ENCODE assay signal across 18 cellular contexts in the genomic region with DNA sequence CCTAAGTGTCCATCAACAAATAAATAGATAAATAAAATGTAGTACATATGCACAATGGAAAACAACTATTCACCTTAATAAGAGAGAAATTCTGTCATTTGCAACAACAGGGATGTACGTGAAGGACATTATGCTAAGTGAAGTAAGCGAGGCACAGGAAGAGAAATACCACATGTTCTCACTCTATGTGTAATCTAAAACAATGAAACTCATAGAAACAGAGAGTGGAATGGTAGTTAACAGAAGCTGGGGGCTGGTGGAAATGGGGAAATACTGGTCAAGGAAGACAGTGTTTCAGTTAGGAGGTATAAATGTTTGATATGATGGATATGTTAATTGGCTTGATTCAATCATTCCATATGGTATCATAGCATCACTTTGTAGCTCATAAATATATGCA. TPM values are rescaled to one million over a fixed set of nuclear protein-coding genes. Genes with fewer than 3 reads are reported as not detected.
DNase-seq lines count a peak whose midpoint lies in the region; ATAC-seq and TF ChIP-seq lines count a peak whose summit lies in the region.
"Had no signal": no experiment of that assay in that cellular context is flagged by ENCODE, and none has a peak within 500 bp of the region (broad histone marks: within the 10 kb centered on the region; RNA-seq: fewer than 3 reads in every experiment).

No MANE protein-coding gene starts in this region.

- H3K36me3 Mint-ChIP-seq in CD4-positive, alpha-beta T cell (ENCODE audit: low read depth) = no peaks in the 10 kb centered on the region

- peak overlapping the region; percentile 63 for H3K27ac Mint-ChIP-seq in CD4-positive, alpha-beta T cell
- H3K27ac Mint-ChIP-seq: activated B cell treated with CpG ODN at 0.5 μM for 24 hours, progenitor cell of endocrine pancreas had no signal

- no peaks in the 10 kb centered on the region for H3K9me3 Mint-ChIP-seq in CD4-positive, alpha-beta T cell
- H3K9me3 Mint-ChIP-seq: activated B cell treated with CpG ODN at 0.5 μM for 24 hours had no signal

- peak overlapping the region; percentile 25 for H3K4me3 Mint-ChIP-seq in CD4-positive, alpha-beta T cell
- H3K4me3 Mint-ChIP-seq: activated B cell treated with CpG ODN at 0.5 μM for 24 hours had no signal

- no peaks in the 10 kb centered on the region for H3K9me3 ChIP-seq in CD4-positive, alpha-beta T cell (ENCODE audit: control insufficient read depth, low read length)
- H3K9me3 ChIP-seq in effector memory CD4-positive, alpha-beta T cell (ENCODE audit: control insufficient read depth, low read length) = no peaks in the 10 kb centered on the region
- H3K9me3 ChIP-seq: breast epithelium, colonic mucosa, mucosa of descending colon, thyroid gland had no signal

- no peak for TF ChIP-seq CTCF in CD4-positive, alpha-beta T cell (IDR thresholded peaks at IDR 0.05)

- H3K27ac ChIP-seq in CD4-positive, alpha-beta T cell (ENCODE audit: low read depth, low read length) = no peak overlapping the region
- H3K27ac ChIP-seq in effector memory CD4-positive, alpha-beta T cell (ENCODE audit: insufficient read depth, low read length, poor library complexity, severe bottlenecking) = peak overlapping the region; percentile 40
- H3K27ac ChIP-seq: breast epithelium, colonic mucosa, PC-9 had no signal

- H3K4me3 ChIP-seq in effector memory CD4-positive, alpha-beta T cell (ENCODE audit: insufficient read depth, low read depth, low read length, poor library complexity, severe bottlenecking) = no peak overlapping the region
- H3K4me3 ChIP-seq: breast epithelium, colonic mucosa, mucosa of descending colon, PC-9, thyroid gland had no signal

- intact Hi-C loops in CD4-positive, alpha-beta T cell (cut with DNase I, micrococcal nuclease) = loop anchor here in 1 of 2 experiments (2.0 to 10.0 kb wide), 2 partner anchors 44 to 134 kb away; partner anchors contain the start of gene ARL4A

- H3K27me3 ChIP-seq in CD4-positive, alpha-beta T cell (ENCODE audit: control insufficient read depth, insufficient read depth, low read length) = no peaks in the 10 kb centered on the region
- no peaks in the 10 kb centered on the region for H3K27me3 ChIP-seq in effector memory CD4-positive, alpha-beta T cell (replicated peaks; ENCODE audit: control insufficient read depth, insufficient read depth, low read length, poor library complexity, severe bottlenecking)
- H3K27me3 ChIP-seq: breast epithelium, colonic mucosa, thyroid gland had no signal

- ATAC-seq in CD4-positive, alpha-beta T cell (ENCODE audit: poor library complexity) = no peak
- peak; percentile 40 for ATAC-seq in GM18870 (IDR thresholded peaks at IDR 0.05; ENCODE audit: unreplicated experiment)
- ATAC-seq: HepG2 had no signal

- H3K4me1 ChIP-seq in effector memory CD4-positive, alpha-beta T cell (ENCODE audit: control insufficient read depth, insufficient read depth, low read length, poor library complexity, severe bottlenecking) = peaks cover 11% of the 10 kb centered on the region
- H3K4me1 ChIP-seq: breast epithelium, colonic mucosa had no signal

- H3K27me3 Mint-ChIP-seq in CD4-positive, alpha-beta T cell = no peaks in the 10 kb centered on the region
- H3K27me3 Mint-ChIP-seq: activated B cell treated with CpG ODN at 0.5 μM for 24 hours, progenitor cell of endocrine pancreas had no signal

- H3K4me1 Mint-ChIP-seq in CD4-positive, alpha-beta T cell (ENCODE audit: low read depth) = peaks cover 33% of the 10 kb centered on the region

- CTCF ChIA-PET in CD4-positive, alpha-beta T cell (lab: Charles Lee) = interaction anchor here (1.3 to 4.1 kb wide), 3 partner anchors 9 to 44 kb away, joined by 3 to 19 read pairs (median 4); partner anchors contain the start of gene ARL4A

- POLR2A ChIA-PET in CD4-positive, alpha-beta T cell (lab: Charles Lee) = interaction anchor here (0.8 to 1.0 kb wide), 2 partner anchors 40 to 44 kb away, joined by 3 to 4 read pairs; no protein-coding TSS in a partner anchor

- DNase-seq in CD4-positive, alpha-beta T cell = no peak
- DNase-seq in RPMI8226 = peak; percentile 14
- DNase-seq in effector memory CD4-positive, alpha-beta T cell = no peak
- no peak for DNase-seq in NCI-H446 treated with DMSO at 0.1 percent for 48 hours (lab: John Stamatoyannopoulos, UW)
- no peak for DNase-seq in 8988T
- DNase-seq in NCI-H226 = no peak
- DNase-seq: activated B cell treated with CpG ODN at 0.5 μM for 24 hours; activated effector memory CD4-positive, alpha-beta T cell treated with Interleukin-2 at 50 U/mL for 16 hours; colonic mucosa; left ventricle myocardium superior; mucosa of descending colon; NCI-H2227 treated with DMSO at 0.1 percent for 48 hours; PC-9; thyroid gland had no signal

- H3K36me3 ChIP-seq in effector memory CD4-positive, alpha-beta T cell (ENCODE audit: control insufficient read depth, insufficient read depth, low read length) = no peaks in the 10 kb centered on the region
- H3K36me3 ChIP-seq: breast epithelium, colonic mucosa, thyroid gland had no signal

RNA-seq across cellular contexts. Expression of gene ARL4A, which starts 43.1 kb away (rescaled TPM):
- total RNA-seq in CD4-positive, alpha-beta T cell = 10 to 100 TPM; 72.5 to 75.9 TPM
